In genomic region chr1:50893466-50893865, GRCh38 we compare ENCODE assay signal across 15 cellular contexts.
DNase-seq lines count a peak whose midpoint lies in the region; ATAC-seq and TF ChIP-seq lines count a peak whose summit lies in the region.
"Had no signal": no experiment of that assay in that cellular context is flagged by ENCODE, and none has a peak within 500 bp of the region (broad histone marks: within the 10 kb centered on the region; RNA-seq: fewer than 3 reads in every experiment).

No MANE protein-coding gene starts in this region.

- H2AFZ ChIP-seq in smooth muscle cell (ENCODE audit: low read depth) = no peak overlapping the region
- H2AFZ ChIP-seq: GM23248 had no signal

- no peak for DNase-seq in left ventricle myocardium superior
- no peak for DNase-seq in right cardiac atrium
- peak; percentile 33 for DNase-seq in epithelial cell of esophagus (ENCODE audit: low read depth)
- DNase-seq in naive B cell = no peak
- DNase-seq in stimulated activated naive CD4-positive, alpha-beta T cell treated with Interleukin-2 at 50 U/mL for 16 hours (lab: John Stamatoyannopoulos, UW) = no peak
- no peak for DNase-seq in AML-193 (lab: John Stamatoyannopoulos, UW)
- no peak for DNase-seq in smooth muscle cell (lab: John Stamatoyannopoulos, UW; ENCODE audit: unreplicated experiment)
- DNase-seq: 8988T; BE2C; C1 segment of cervical spinal cord; Caco-2; CD4-positive, CD25-positive, alpha-beta regulatory T cell; CD8-positive, alpha-beta memory T cell; GM23248 had no signal

- H3K4me3 Mint-ChIP-seq in naive B cell = peak overlapping the region in 2 of 8 donors; percentile 3 to 39
- H3K4me3 Mint-ChIP-seq: CD4-positive, CD25-positive, alpha-beta regulatory T cell; CD8-positive, alpha-beta memory T cell had no signal

- H3K27ac Mint-ChIP-seq in naive B cell = peak overlapping the region in 3 of 6 donors; percentile 34 to 82 (median 70)

- H3K9me3 ChIP-seq in right cardiac atrium (ENCODE audit: control insufficient read depth, low read length) (no peaks in the 10 kb centered on the region), smooth muscle cell (replicated peaks; ENCODE audit: low read depth) (no peaks in the 10 kb centered on the region)
- H3K9me3 ChIP-seq: BE2C, Caco-2, HAP-1 had no signal

- peaks cover 24% of the 10 kb centered on the region for H3K79me2 ChIP-seq in smooth muscle cell (ENCODE audit: low read depth)

- peaks cover 0 to 4% (median 3%) of the 10 kb centered on the region in 7 donors for H3K9me3 Mint-ChIP-seq in naive B cell

- peaks cover 2% of the 10 kb centered on the region for H3K4me1 ChIP-seq in right cardiac atrium (ENCODE audit: control insufficient read depth, insufficient read depth, low read length)
- H3K4me1 ChIP-seq in smooth muscle cell (ENCODE audit: low read depth) = no peaks in the 10 kb centered on the region
- H3K4me1 ChIP-seq: BE2C, Caco-2, HAP-1 had no signal

- ATAC-seq in left ventricle myocardium superior (peak; percentile 45), right cardiac atrium (no peak), naive B cell (ENCODE audit: low read depth in 2 of 2) (peak; percentile 62 to 81)

- H3K36me3 ChIP-seq in smooth muscle cell (ENCODE audit: low read depth) = no peaks in the 10 kb centered on the region
- H3K36me3 ChIP-seq: BE2C, HAP-1 had no signal

- H3K4me3 ChIP-seq in right cardiac atrium (ENCODE audit: low read length) = no peak overlapping the region
- no peak overlapping the region for H3K4me3 ChIP-seq in epithelial cell of esophagus (ENCODE audit: low read length)
- no peak overlapping the region for H3K4me3 ChIP-seq in smooth muscle cell
- H3K4me3 ChIP-seq: GM23248, HAP-1 had no signal

- H3F3A ChIP-seq in smooth muscle cell (ENCODE audit: low read depth) = no peaks in the 10 kb centered on the region

- H3K4me2 ChIP-seq in smooth muscle cell = no peak overlapping the region

- intact Hi-C loops in left ventricle myocardium superior (cut with micrococcal nuclease) = no loop called here
- intact Hi-C loops in right cardiac atrium (cut with DNase I) = no loop called here

- H3K36me3 Mint-ChIP-seq in naive B cell = peaks cover 0 to 13% of the 10 kb centered on the region in 2 donors

- H3K27ac ChIP-seq in right cardiac atrium (ENCODE audit: low read length) = no peak overlapping the region
- no peak overlapping the region for H3K27ac ChIP-seq in smooth muscle cell (ENCODE audit: low read depth)
- H3K27ac ChIP-seq: GM23248 had no signal

- H3K9ac ChIP-seq in smooth muscle cell (ENCODE audit: low read depth) = no peak overlapping the region
- H3K9ac ChIP-seq: GM23248 had no signal

- H3K4me1 Mint-ChIP-seq in naive B cell = peaks cover 30 to 40% (median 34%) of the 10 kb centered on the region in 3 donors

- H3K27me3 ChIP-seq in right cardiac atrium (ENCODE audit: control insufficient read depth, insufficient read depth) = no peaks in the 10 kb centered on the region
- no peaks in the 10 kb centered on the region for H3K27me3 ChIP-seq in smooth muscle cell (ENCODE audit: low read depth)
- H3K27me3 ChIP-seq: BE2C had no signal

- TF ChIP-seq CTCF in epithelial cell of esophagus (IDR thresholded peaks at IDR 0.05; ENCODE audit: insufficient read depth, low read depth, low read length, missing control alignments) = no peak
- no peak for TF ChIP-seq CTCF in smooth muscle cell (IDR thresholded peaks at IDR 0.05; ENCODE audit: borderline replicate concordance, insufficient read depth, poor library complexity, severe bottlenecking)

- H3K27me3 Mint-ChIP-seq in naive B cell = no peaks in the 10 kb centered on the region
- H3K27me3 Mint-ChIP-seq: CD4-positive, CD25-positive, alpha-beta regulatory T cell; CD8-positive, alpha-beta memory T cell had no signal

- 98% methylated on average over 1 of the region's 1 CpG for WGBS in right cardiac atrium
- WGBS in smooth muscle cell (ENCODE audit: low lambda C conversion rate) = 100% methylated on average over 1 of the region's 1 CpG

- peaks cover 24% of the 10 kb centered on the region for H4K20me1 ChIP-seq in smooth muscle cell (ENCODE audit: low read depth)

Comparison
In these comparisons a context has a peak if more than half of its experiments do, and no peak if none do; other contexts are left out.
1. ATAC-seq: peak in left ventricle myocardium superior (single experiment) and naive B cell (2 of 2); none in right cardiac atrium (0 of 2).